1 cellular context compared by ENCODE assay signal in genomic region chr3:78221300-78221699, GRCh38.
TF ChIP-seq lines count a peak whose summit lies in the region.

No MANE protein-coding gene starts in this region.

TF ChIP-seq in HepG2, 621 proteins besides CTCF, POLR2A, EP300 and RAD21 (continued from another document):
- no peak for TF ChIP-seq ATF6 (CRISPR knock-in tag; conservative IDR thresholded peaks at IDR 0.05)
- no peak for TF ChIP-seq ZNF572 (CRISPR knock-in tag; IDR thresholded peaks at IDR 0.05)
- TF ChIP-seq STAG1 (CRISPR knock-in tag; IDR thresholded peaks at IDR 0.05) = 0 out of 2 replicates have a peak, but pooled peaks have one; percentile 5
